11 cellular contexts compared by ENCODE assay signal in the genomic region with DNA sequence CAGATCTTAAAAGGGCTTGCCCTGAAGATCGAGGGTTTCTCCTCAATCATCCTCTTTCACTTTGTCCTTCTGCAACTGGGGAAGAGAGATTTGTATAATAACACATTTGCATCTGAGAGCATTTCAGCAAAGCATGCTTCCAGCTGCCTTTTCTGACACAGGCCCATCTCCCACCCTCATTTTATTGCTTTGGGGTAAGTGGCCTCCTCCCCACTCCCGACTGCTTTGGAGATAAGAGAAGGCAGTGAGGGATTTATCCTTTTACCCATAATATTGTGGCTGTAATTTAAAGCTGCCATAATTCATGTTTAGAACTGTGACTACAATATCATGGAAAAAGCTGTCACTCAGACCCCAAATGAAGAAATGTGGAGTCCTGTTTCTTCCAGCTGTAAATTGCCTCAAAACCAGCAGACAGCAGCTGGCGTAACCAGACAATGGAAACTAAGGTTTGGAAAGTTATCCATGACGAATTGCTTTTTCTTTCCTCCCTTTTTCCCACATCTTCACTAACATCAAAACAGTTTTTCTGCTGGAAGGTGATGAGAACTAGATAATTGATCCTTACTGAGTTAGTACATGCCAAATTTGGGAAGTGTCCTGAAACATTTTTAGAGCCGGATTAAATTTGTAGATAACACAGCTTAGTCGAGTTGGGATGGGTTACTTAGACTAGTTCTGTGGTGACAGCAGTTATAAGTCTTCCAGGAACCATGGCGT.
A peak's percentile ranks its signal among the peaks of the same experiment; 100 is the strongest.
DNase-seq lines count a peak whose midpoint lies in the region; ATAC-seq and TF ChIP-seq lines count a peak whose summit lies in the region.
"Had no signal": no experiment of that assay in that cellular context is flagged by ENCODE, and none has a peak within 500 bp of the region (broad histone marks: within the 10 kb centered on the region; RNA-seq: fewer than 3 reads in every experiment).

No MANE protein-coding gene starts in this region.

- intact Hi-C loops in natural killer cell (cut with micrococcal nuclease), result no loop called here

- H3K36me3 ChIP-seq in HEK293 (ENCODE audit: control insufficient read depth in 2 of 2, insufficient read depth in 1 of 2, low read length in 2 of 2) (no peaks in the 10 kb centered on the region), MG63 (no peaks in the 10 kb centered on the region), trophoblast cell (ENCODE audit: control insufficient read depth in 1 of 2, insufficient read depth in 2 of 2, low read length in 2 of 2) (no peaks in the 10 kb centered on the region)
- H3K36me3 ChIP-seq: colonic mucosa had no signal

- H2AFZ ChIP-seq in trophoblast cell (ENCODE audit: insufficient read depth, low read length, poor library complexity), result no peak overlapping the region

- peak overlapping the region; percentile 2 for H2BK12ac ChIP-seq in trophoblast cell (ENCODE audit: low read length)

- H3K27me3 ChIP-seq in MG63 (0 out of 2 replicates have a peak, but pooled peaks cover 2% of the 10 kb centered on the region), trophoblast cell (ENCODE audit: insufficient read depth, low read length) (no peaks in the 10 kb centered on the region)
- H3K27me3 ChIP-seq: colonic mucosa had no signal

- CTCF ChIA-PET in HEK293 (lab: Yijun Ruan, JAX), result no interaction called here

- POLR2A ChIA-PET in HEK293 (lab: Yijun Ruan, JAX), result no interaction called here

- no peak overlapping the region for H2AK5ac ChIP-seq in trophoblast cell (ENCODE audit: low read length)

- peak overlapping the region; percentile 33 for H4K91ac ChIP-seq in trophoblast cell (ENCODE audit: low read depth, low read length)

- H4K12ac ChIP-seq in trophoblast cell (ENCODE audit: low read depth, low read length), result no peak overlapping the region

- H3K27me3 Mint-ChIP-seq in natural killer cell (ENCODE audit: low read depth in 2 of 2), result peaks cover 15 to 24% of the 10 kb centered on the region in 2 donors

- H3K4me2 ChIP-seq in trophoblast cell (ENCODE audit: low read length), result no peak overlapping the region

- DNase-seq in MG63 (no peak), trophoblast cell (peak; percentile 28 to 64), natural killer cell (no peak), glomerular visceral epithelial cell (ENCODE audit: extremely low spot score) (no peak), CD1c-positive myeloid dendritic cell (ENCODE audit: extremely low spot score) (no peak)
- DNase-seq: colonic mucosa; DMS 273 treated with DMSO at 0.1 percent for 48 hours; stimulated activated CD4-positive, alpha-beta T cell treated with anti-CD3 and anti-CD28 coated beads, Interleukin-15, amount 100 ng/mL, for 24 hours had no signal

- H3K4me1 Mint-ChIP-seq in natural killer cell, result no peaks in the 10 kb centered on the region

- no peak overlapping the region for H2BK120ac ChIP-seq in trophoblast cell (ENCODE audit: insufficient read depth, low read length, poor library complexity)

- H2BK5ac ChIP-seq in trophoblast cell (ENCODE audit: low read depth, low read length, poor library complexity), result no peak overlapping the region

- peak overlapping the region; percentile 32 for H4K8ac ChIP-seq in trophoblast cell (ENCODE audit: low read depth, low read length)

- H3K36me3 Mint-ChIP-seq in natural killer cell, result no peaks in the 10 kb centered on the region

- ATAC-seq in GM18907 (IDR thresholded peaks at IDR 0.05; ENCODE audit: unreplicated experiment), result peak; percentile 46
- ATAC-seq in natural killer cell, result no peak
- no peak for ATAC-seq in HG03139 (IDR thresholded peaks at IDR 0.05; ENCODE audit: unreplicated experiment)

- TF ChIP-seq CTCF in HEK293 (tag by site-specific recombination; IDR thresholded peaks at IDR 0.05), result no peak
- no peak for TF ChIP-seq CTCF in natural killer cell (IDR thresholded peaks at IDR 0.05)

- H3K14ac ChIP-seq in trophoblast cell (ENCODE audit: low read length), result no peak overlapping the region

- H3K9me3 Mint-ChIP-seq in natural killer cell, result no peaks in the 10 kb centered on the region

- H3K4ac ChIP-seq in trophoblast cell (ENCODE audit: low read depth, low read length), result no peak overlapping the region

- peaks cover 2% of the 10 kb centered on the region for H3K79me2 ChIP-seq in trophoblast cell (ENCODE audit: control insufficient read depth, insufficient read depth, low read length, poor library complexity)

- no peak overlapping the region for H3K18ac ChIP-seq in trophoblast cell (ENCODE audit: low read length)

- no CpG with 5 or more reads among the region's 7 CpGs for WGBS in trophoblast cell (ENCODE audit: extremely low coverage, insufficient coverage, insufficient read length)

- H3K4me3 ChIP-seq in HEK293 (ENCODE audit: low read depth, low read length) (no peak overlapping the region), MG63 (peak overlapping the region; percentile 41), trophoblast cell (ENCODE audit: low read depth, low read length) (no peak overlapping the region)
- H3K4me3 ChIP-seq: colonic mucosa had no signal

- H3K79me1 ChIP-seq in trophoblast cell (ENCODE audit: low read length), result peaks cover 24% of the 10 kb centered on the region

- H3K9me3 ChIP-seq in HEK293 (ENCODE audit: control insufficient read depth, insufficient read depth, low read depth, low read length), result no peaks in the 10 kb centered on the region
- peaks cover 4% of the 10 kb centered on the region for H3K9me3 ChIP-seq in MG63
- no peaks in the 10 kb centered on the region for H3K9me3 ChIP-seq in trophoblast cell (ENCODE audit: insufficient read depth, low read depth, low read length)
- H3K9me3 ChIP-seq: colonic mucosa had no signal

- H3K27ac Mint-ChIP-seq in natural killer cell, result no peak overlapping the region

- H3K4me1 ChIP-seq in HEK293 (ENCODE audit: control insufficient read depth, insufficient read depth, low read length) (no peaks in the 10 kb centered on the region), trophoblast cell (ENCODE audit: control insufficient read depth in 1 of 2, insufficient read depth in 2 of 2, low read length in 2 of 2) (peaks cover 16 to 38% of the 10 kb centered on the region in 2 experiments)
- H3K4me1 ChIP-seq: colonic mucosa had no signal

- H3K27ac ChIP-seq in HEK293 (ENCODE audit: extremely low read depth, low read depth, low read length), result no peak overlapping the region
- H3K27ac ChIP-seq in trophoblast cell (ENCODE audit: low read depth, low read length), result peak overlapping the region; percentile 12
- H3K27ac ChIP-seq: colonic mucosa had no signal

- H3K23ac ChIP-seq in trophoblast cell (ENCODE audit: low read length), result no peak overlapping the region

- no peak overlapping the region for H3K4me3 Mint-ChIP-seq in natural killer cell

- H3K9ac ChIP-seq in trophoblast cell (ENCODE audit: low read length), result no peak overlapping the region

TF ChIP-seq in HEK293, 187 proteins besides CTCF, POLR2A, EP300 and RAD21 (continues in another document):
- TF ChIP-seq, protein P1, sequence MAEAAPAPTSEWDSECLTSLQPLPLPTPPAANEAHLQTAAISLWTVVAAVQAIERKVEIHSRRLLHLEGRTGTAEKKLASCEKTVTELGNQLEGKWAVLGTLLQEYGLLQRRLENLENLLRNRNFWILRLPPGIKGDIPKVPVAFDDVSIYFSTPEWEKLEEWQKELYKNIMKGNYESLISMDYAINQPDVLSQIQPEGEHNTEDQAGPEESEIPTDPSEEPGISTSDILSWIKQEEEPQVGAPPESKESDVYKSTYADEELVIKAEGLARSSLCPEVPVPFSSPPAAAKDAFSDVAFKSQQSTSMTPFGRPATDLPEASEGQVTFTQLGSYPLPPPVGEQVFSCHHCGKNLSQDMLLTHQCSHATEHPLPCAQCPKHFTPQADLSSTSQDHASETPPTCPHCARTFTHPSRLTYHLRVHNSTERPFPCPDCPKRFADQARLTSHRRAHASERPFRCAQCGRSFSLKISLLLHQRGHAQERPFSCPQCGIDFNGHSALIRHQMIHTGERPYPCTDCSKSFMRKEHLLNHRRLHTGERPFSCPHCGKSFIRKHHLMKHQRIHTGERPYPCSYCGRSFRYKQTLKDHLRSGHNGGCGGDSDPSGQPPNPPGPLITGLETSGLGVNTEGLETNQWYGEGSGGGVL (tag by site-specific recombination; IDR thresholded peaks at IDR 0.05), result 0 out of 2 replicates have a peak, but pooled peaks have one; percentile 28
- TF ChIP-seq ZNF112 (tag by site-specific recombination; IDR thresholded peaks at IDR 0.05), result no peak
- no peak for TF ChIP-seq ZNF354C (tag by site-specific recombination; IDR thresholded peaks at IDR 0.05; ENCODE audit: borderline replicate concordance, low read depth)
- TF ChIP-seq, protein P2, sequence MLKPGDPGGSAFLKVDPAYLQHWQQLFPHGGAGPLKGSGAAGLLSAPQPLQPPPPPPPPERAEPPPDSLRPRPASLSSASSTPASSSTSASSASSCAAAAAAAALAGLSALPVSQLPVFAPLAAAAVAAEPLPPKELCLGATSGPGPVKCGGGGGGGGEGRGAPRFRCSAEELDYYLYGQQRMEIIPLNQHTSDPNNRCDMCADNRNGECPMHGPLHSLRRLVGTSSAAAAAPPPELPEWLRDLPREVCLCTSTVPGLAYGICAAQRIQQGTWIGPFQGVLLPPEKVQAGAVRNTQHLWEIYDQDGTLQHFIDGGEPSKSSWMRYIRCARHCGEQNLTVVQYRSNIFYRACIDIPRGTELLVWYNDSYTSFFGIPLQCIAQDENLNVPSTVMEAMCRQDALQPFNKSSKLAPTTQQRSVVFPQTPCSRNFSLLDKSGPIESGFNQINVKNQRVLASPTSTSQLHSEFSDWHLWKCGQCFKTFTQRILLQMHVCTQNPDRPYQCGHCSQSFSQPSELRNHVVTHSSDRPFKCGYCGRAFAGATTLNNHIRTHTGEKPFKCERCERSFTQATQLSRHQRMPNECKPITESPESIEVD (tag by site-specific recombination; IDR thresholded peaks at IDR 0.05), result peak; percentile 31
- TF ChIP-seq IKZF3 (tag by site-specific recombination; IDR thresholded peaks at IDR 0.05), result no peak
- no peak for TF ChIP-seq ZNF239 (tag by site-specific recombination; IDR thresholded peaks at IDR 0.05)
- no peak for TF ChIP-seq OVOL3 (tag by site-specific recombination; IDR thresholded peaks at IDR 0.05)
- TF ChIP-seq ZNF433 (tag by site-specific recombination; IDR thresholded peaks at IDR 0.05; ENCODE audit: low read depth), result no peak
- no peak for TF ChIP-seq ZBTB1 (tag by site-specific recombination; IDR thresholded peaks at IDR 0.05)
- peak; percentile 73 for TF ChIP-seq WT1 (tag by site-specific recombination; IDR thresholded peaks at IDR 0.05)
- TF ChIP-seq, protein P3, sequence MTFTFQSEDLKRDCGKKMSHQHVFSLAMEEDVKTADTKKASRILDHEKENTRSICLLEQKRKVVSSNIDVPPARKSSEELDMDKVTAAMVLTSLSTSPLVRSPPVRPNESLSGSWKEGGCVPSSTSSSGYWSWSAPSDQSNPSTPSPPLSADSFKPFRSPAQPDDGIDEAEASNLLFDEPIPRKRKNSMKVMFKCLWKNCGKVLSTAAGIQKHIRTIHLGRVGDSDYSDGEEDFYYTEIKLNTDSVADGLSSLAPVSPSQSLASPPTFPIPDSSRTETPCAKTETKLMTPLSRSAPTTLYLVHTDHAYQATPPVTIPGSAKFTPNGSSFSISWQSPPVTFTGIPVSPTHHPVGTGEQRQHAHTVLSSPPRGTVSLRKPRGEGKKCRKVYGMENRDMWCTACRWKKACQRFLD (tag by site-specific recombination; IDR thresholded peaks at IDR 0.05), result no peak

Comparison
In these comparisons a context has a peak if more than half of its experiments do, and no peak if none do; other contexts are left out.
1. DNase-seq: peak in trophoblast cell (2 of 2); none in MG63 (single experiment), natural killer cell (single experiment), glomerular visceral epithelial cell (single experiment) and CD1c-positive myeloid dendritic cell (single experiment).